In genomic region chr6:52303178-52303577, GRCh38 we compare ENCODE assay signal across 20 cellular contexts. TPM values are rescaled to one million over a fixed set of nuclear protein-coding genes. Genes with fewer than 3 reads are reported as not detected.
DNase-seq lines count a peak whose midpoint lies in the region; ATAC-seq and TF ChIP-seq lines count a peak whose summit lies in the region.
"Had no signal": no experiment of that assay in that cellular context is flagged by ENCODE, and none has a peak within 500 bp of the region (broad histone marks: within the 10 kb centered on the region; RNA-seq: fewer than 3 reads in every experiment).

No MANE protein-coding gene starts in this region.

- peaks cover 3% of the 10 kb centered on the region for H3K9me3 Mint-ChIP-seq in CD8-positive, alpha-beta T cell
- no peaks in the 10 kb centered on the region for H3K9me3 Mint-ChIP-seq in memory B cell
- H3K9me3 Mint-ChIP-seq: HFFc6 had no signal

- H3K9me3 ChIP-seq in BLaER1, result no peaks in the 10 kb centered on the region
- no peaks in the 10 kb centered on the region for H3K9me3 ChIP-seq in CD8-positive, alpha-beta T cell (ENCODE audit: low read length)

- no peak overlapping the region for H3K27ac ChIP-seq in BLaER1
- H3K27ac ChIP-seq in CD8-positive, alpha-beta T cell (ENCODE audit: low read depth, low read length), result no peak overlapping the region
- H3K27ac ChIP-seq: brain microvascular endothelial cell, VCaP had no signal

- intact Hi-C loops in CD8-positive, alpha-beta T cell (cut with DNase I, micrococcal nuclease), result no loop called here

- peaks cover 61% of the 10 kb centered on the region for H3K4me1 Mint-ChIP-seq in CD8-positive, alpha-beta T cell (ENCODE audit: low read depth)
- peaks cover 44% of the 10 kb centered on the region for H3K4me1 Mint-ChIP-seq in memory B cell

- no peak for TF ChIP-seq CTCF in CD8-positive, alpha-beta T cell (IDR thresholded peaks at IDR 0.05)

- no peaks in the 10 kb centered on the region for H3K36me3 ChIP-seq in BLaER1
- no peaks in the 10 kb centered on the region for H3K36me3 ChIP-seq in CD8-positive, alpha-beta T cell (ENCODE audit: insufficient read depth, low read length)
- H3K36me3 ChIP-seq: brain microvascular endothelial cell had no signal

- no peaks in the 10 kb centered on the region for H3K27me3 ChIP-seq in BLaER1
- H3K27me3 ChIP-seq in CD8-positive, alpha-beta T cell (ENCODE audit: insufficient read depth, low read length), result no peaks in the 10 kb centered on the region
- H3K27me3 ChIP-seq: brain microvascular endothelial cell, dorsolateral prefrontal cortex had no signal

- no peaks in the 10 kb centered on the region for H3K27me3 Mint-ChIP-seq in CD8-positive, alpha-beta T cell (ENCODE audit: low read depth)
- H3K27me3 Mint-ChIP-seq in memory B cell, result no peaks in the 10 kb centered on the region

- H3K36me3 Mint-ChIP-seq in CD8-positive, alpha-beta T cell, result no peaks in the 10 kb centered on the region
- H3K36me3 Mint-ChIP-seq in memory B cell, result no peaks in the 10 kb centered on the region

- H3K4me3 Mint-ChIP-seq in CD8-positive, alpha-beta T cell, result no peak overlapping the region
- no peak overlapping the region for H3K4me3 Mint-ChIP-seq in memory B cell
- H3K4me3 Mint-ChIP-seq: activated naive CD4-positive, alpha-beta T cell treated with anti-CD3 and anti-CD28 coated beads for 36 hours; HFFc6 had no signal

- no peaks in the 10 kb centered on the region for H4K20me1 ChIP-seq in BLaER1

- H3K27ac Mint-ChIP-seq in CD8-positive, alpha-beta T cell, result peak overlapping the region; percentile 66
- H3K27ac Mint-ChIP-seq in memory B cell, result peak overlapping the region; percentile 96
- H3K27ac Mint-ChIP-seq: HFFc6 had no signal

- DNase-seq in CD8-positive, alpha-beta T cell, result no peak
- DNase-seq in OCI-M1 (lab: John Stamatoyannopoulos, UW), result peak; percentile 72
- no peak for DNase-seq in memory B cell (ENCODE audit: low spot score in 2 of 2)
- DNase-seq in kidney tubule cell (ENCODE audit: low spot score), result no peak
- DNase-seq: activated naive CD4-positive, alpha-beta T cell treated with anti-CD3 and anti-CD28 coated beads for 36 hours; AML-193; brain microvascular endothelial cell; DMS79 treated with DMSO at 0.1 percent for 48 hours; dorsolateral prefrontal cortex; HFFc6; MM.1S; NCI-H2081; NCI-H774; SW 1271 had no signal

- peaks cover 52% of the 10 kb centered on the region for H3K4me1 ChIP-seq in BLaER1
- peaks cover 53% of the 10 kb centered on the region for H3K4me1 ChIP-seq in CD8-positive, alpha-beta T cell (ENCODE audit: insufficient read depth, low read length)

- H3K4me3 ChIP-seq in BLaER1, result no peak overlapping the region
- H3K4me3 ChIP-seq in CD8-positive, alpha-beta T cell (ENCODE audit: low read depth, low read length), result no peak overlapping the region
- H3K4me3 ChIP-seq: dorsolateral prefrontal cortex had no signal

- POLR2A ChIA-PET in CD8-positive, alpha-beta T cell (lab: Charles Lee), result interaction anchor here (1.3 to 1.4 kb wide), 2 partner anchors 31 to 59 kb away, joined by 3 to 4 read pairs; no protein-coding TSS in a partner anchor

- ATAC-seq in CD8-positive, alpha-beta T cell, result no peak
- ATAC-seq in memory B cell (ENCODE audit: low read depth), result no peak
- ATAC-seq in GM18873 (IDR thresholded peaks at IDR 0.05; ENCODE audit: low FRiP score, unreplicated experiment), result no peak
- ATAC-seq in GM19035 (IDR thresholded peaks at IDR 0.05; ENCODE audit: unreplicated experiment), result no peak

- no peak overlapping the region for H3K9ac ChIP-seq in BLaER1

- peak overlapping the region; percentile 83; the same call in 1 of the 2 replicates for H3K4me2 ChIP-seq in BLaER1

- CTCF ChIA-PET in CD8-positive, alpha-beta T cell (lab: Charles Lee), result interaction anchor here (0.7 to 2.6 kb wide), 5 partner anchors 9 to 87 kb away, joined by 3 to 8 read pairs (median 4); partner anchors contain the start of gene PAQR8

RNA-seq across cellular contexts. Expression of gene MCM3, which starts 18.6 kb away (rescaled TPM):
- total RNA-seq in CD8-positive, alpha-beta T cell, result 1 to 10 TPM; 6.2 to 6.8 TPM

RNA-seq across cellular contexts. Expression of gene PAQR8, which starts 58.8 kb away (rescaled TPM):
- total RNA-seq in CD8-positive, alpha-beta T cell, result 1 to 10 TPM; 1.8 to 2.2 TPM

RNA-seq across cellular contexts. Expression of gene IL17F, which starts 58.9 kb away (rescaled TPM):
- total RNA-seq in CD8-positive, alpha-beta T cell, result not detected
- total RNA-seq: HFFc6, lung microvascular endothelial cell, RPMI7951 had no signal
